In the genomic region with DNA sequence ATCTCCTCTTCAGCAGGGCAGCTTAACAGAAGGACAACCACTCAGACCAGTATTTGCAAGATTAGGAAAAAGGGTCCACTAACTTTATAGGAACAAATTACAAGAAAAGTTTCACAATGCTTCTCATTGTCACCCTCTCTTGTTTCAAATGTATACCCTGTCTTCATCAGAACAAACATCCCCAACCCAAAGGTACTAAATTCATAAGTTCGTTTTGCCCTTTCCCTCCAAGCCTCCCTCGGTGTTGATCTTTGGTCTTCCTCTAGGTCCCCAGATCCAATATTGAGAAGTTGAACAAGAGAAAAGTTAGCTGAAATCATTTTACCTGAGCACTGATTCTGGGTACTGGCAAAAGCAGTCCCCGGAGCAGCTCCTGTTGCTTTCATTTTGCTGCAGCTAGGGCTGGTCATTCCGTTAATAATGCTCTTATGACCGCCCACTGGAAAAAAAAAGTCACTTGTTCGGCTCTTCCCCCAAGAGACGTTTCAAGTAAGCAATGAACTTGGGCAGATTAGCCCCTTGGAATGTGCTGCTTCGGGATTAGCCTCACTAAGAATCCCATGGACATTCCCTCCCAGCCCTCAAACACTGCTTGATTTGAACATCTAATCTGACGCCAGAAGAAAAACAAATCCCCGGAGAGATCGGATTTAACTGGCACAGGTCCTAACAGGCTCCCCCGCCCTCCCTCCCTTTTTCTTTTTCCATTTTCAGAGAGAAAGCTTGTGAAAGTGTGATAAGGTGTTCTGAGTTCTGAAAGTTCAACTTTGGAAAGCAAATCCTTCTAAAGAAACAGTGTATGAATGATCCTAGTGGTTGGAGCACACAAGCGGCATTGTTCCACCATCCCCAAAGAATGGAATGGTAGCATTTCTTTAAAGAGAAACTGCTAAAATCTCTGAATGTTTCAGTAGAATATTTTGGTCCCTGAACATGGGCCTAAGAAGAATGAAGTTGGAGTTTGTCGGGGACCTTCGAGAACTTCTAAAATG, we compare ENCODE assay signal across 11 cellular contexts.
DNase-seq lines count a peak whose midpoint lies in the region; ATAC-seq, FAIRE-seq and TF ChIP-seq lines count a peak whose summit lies in the region.
"Had no signal": no experiment of that assay in that cellular context is flagged by ENCODE, and none has a peak within 500 bp of the region (broad histone marks: within the 10 kb centered on the region; RNA-seq: fewer than 3 reads in every experiment).

No MANE protein-coding gene starts in this region.

- no TSS peak for BruUV-seq in PC-3 (replicated peaks; lab: Mats Ljungman, UMichigan)

- H3K27me3 ChIP-seq in layer of hippocampus (ENCODE audit: control insufficient read depth, insufficient read depth, low read length): no peaks in the 10 kb centered on the region
- H3K27me3 ChIP-seq in small intestine (ENCODE audit: control insufficient read depth in 2 of 2, insufficient read depth in 2 of 2, low read length in 2 of 2): no peaks in the 10 kb centered on the region
- peaks cover 21% of the 10 kb centered on the region; the same call in 1 of the 2 replicates for H3K27me3 ChIP-seq in PC-3 (ENCODE audit: low read length)
- no peaks in the 10 kb centered on the region for H3K27me3 ChIP-seq in effector memory CD4-positive, alpha-beta T cell (replicated peaks; ENCODE audit: control insufficient read depth, insufficient read depth, low read length, poor library complexity, severe bottlenecking)

- no peak overlapping the region for H2AFZ ChIP-seq in PC-3 (ENCODE audit: low read length)

- H4K20me1 ChIP-seq in PC-3 (ENCODE audit: low read length): no peaks in the 10 kb centered on the region

- no peaks in the 10 kb centered on the region for H3K36me3 Mint-ChIP-seq in chondrocyte (ENCODE audit: low read depth)

- H3K4me3 Mint-ChIP-seq in chondrocyte (ENCODE audit: unreplicated experiment): peak overlapping the region; percentile 26
- H3K4me3 Mint-ChIP-seq: T-helper 1 cell treated with Interleukin-12 subunit alpha and Interleukin-12 subunit beta and Interleukin-4 antibody, amounts not matched to agents 30 μg/mL and 1 μg/mL, for 36 hours had no signal

- FAIRE-seq in small intestine (lab: Jason Lieb, UNC): no peak

- CTCF ChIA-PET in HEK293T (lab: Yijun Ruan, JAX) (no interaction called here), PC-3 (lab: Charles Lee) (no interaction called here)

- ATAC-seq in PC-3 (no peak), HG03045 (IDR thresholded peaks at IDR 0.05; ENCODE audit: unreplicated experiment) (no peak)

- no peaks in the 10 kb centered on the region for H3K4me1 Mint-ChIP-seq in chondrocyte (ENCODE audit: low read depth)

- POLR2A ChIA-PET in HEK293T (lab: Yijun Ruan, JAX) (no interaction called here), PC-3 (lab: Charles Lee; ENCODE audit: unreplicated experiment) (no interaction called here)

- H3K27ac ChIP-seq in layer of hippocampus (ENCODE audit: low read depth, low read length) (peak overlapping the region; percentile 38), small intestine (ENCODE audit: low read depth in 1 of 2, low read length in 1 of 2) (no peak overlapping the region), PC-3 (ENCODE audit: low read length) (no peak overlapping the region)
- H3K27ac ChIP-seq in effector memory CD4-positive, alpha-beta T cell (ENCODE audit: insufficient read depth, low read length, poor library complexity, severe bottlenecking): no peak overlapping the region

- peak overlapping the region in 1 of 2 donors; percentile 49 for H3K4me3 ChIP-seq in small intestine (ENCODE audit: low read depth in 1 of 2, low read length in 2 of 2)
- no peak overlapping the region for H3K4me3 ChIP-seq in PC-3 (ENCODE audit: low read length)
- H3K4me3 ChIP-seq in effector memory CD4-positive, alpha-beta T cell (ENCODE audit: insufficient read depth, low read depth, low read length, poor library complexity, severe bottlenecking): no peak overlapping the region

- no peaks in the 10 kb centered on the region for H3K79me2 ChIP-seq in PC-3 (ENCODE audit: low read length)

- DNase-seq in HEK293T (ENCODE audit: extremely low spot score) (peak; percentile 28), chondrocyte (ENCODE audit: low spot score) (no peak), small intestine (peak; percentile 58), PC-3 (no peak), epidermal melanocyte (ENCODE audit: insufficient read length, low spot score) (no peak)
- DNase-seq in effector memory CD4-positive, alpha-beta T cell: no peak
- DNase-seq: EL, NCI-H1417 had no signal

- no peak overlapping the region for H3K27ac Mint-ChIP-seq in chondrocyte (ENCODE audit: unreplicated experiment)
- H3K27ac Mint-ChIP-seq: T-helper 1 cell treated with Interleukin-12 subunit alpha and Interleukin-12 subunit beta and Interleukin-4 antibody, amounts not matched to agents 30 μg/mL and 1 μg/mL, for 36 hours had no signal

- no peaks in the 10 kb centered on the region for H3K9me2 ChIP-seq in PC-3 (replicated peaks; ENCODE audit: low read length)

- 22 to 53% (median 39%) methylated on average over 15 of the region's 15 CpGs for WGBS in small intestine, 3 donors

- no peak overlapping the region for H3K4me2 ChIP-seq in PC-3 (ENCODE audit: low read length)

- H3K9ac ChIP-seq in PC-3 (ENCODE audit: low read length): no peak overlapping the region

- TF ChIP-seq CTCF in chondrocyte (IDR thresholded peaks at IDR 0.05) (no peak), PC-3 (conservative IDR thresholded peaks at IDR 0.05; ENCODE audit: low read depth, low read length) (no peak)

- H3K9me3 Mint-ChIP-seq in chondrocyte (ENCODE audit: low read depth): peaks cover 3% of the 10 kb centered on the region
- H3K9me3 Mint-ChIP-seq: T-helper 1 cell treated with Interleukin-12 subunit alpha and Interleukin-12 subunit beta and Interleukin-4 antibody, amounts not matched to agents 30 μg/mL and 1 μg/mL, for 36 hours had no signal

- H3K36me3 ChIP-seq in small intestine (ENCODE audit: control insufficient read depth in 2 of 2, insufficient read depth in 2 of 2, low read length in 2 of 2) (no peaks in the 10 kb centered on the region), PC-3 (ENCODE audit: low read depth, low read length) (no peaks in the 10 kb centered on the region)
- H3K36me3 ChIP-seq in effector memory CD4-positive, alpha-beta T cell (ENCODE audit: control insufficient read depth, insufficient read depth, low read length): no peaks in the 10 kb centered on the region

- intact Hi-C loops in PC-3 (cut with micrococcal nuclease): no loop called here

- H3K4me1 ChIP-seq in small intestine (ENCODE audit: control insufficient read depth in 2 of 2, insufficient read depth in 1 of 2, low read depth in 1 of 2, low read length in 1 of 2) (peaks cover 0 to 1% of the 10 kb centered on the region in 2 donors), PC-3 (ENCODE audit: insufficient read depth, low read length) (no peaks in the 10 kb centered on the region)
- H3K4me1 ChIP-seq in effector memory CD4-positive, alpha-beta T cell (ENCODE audit: control insufficient read depth, insufficient read depth, low read length, poor library complexity, severe bottlenecking): no peaks in the 10 kb centered on the region

- H3F3A ChIP-seq in PC-3 (ENCODE audit: low read length, unreplicated experiment): no peaks in the 10 kb centered on the region

- peaks cover 29% of the 10 kb centered on the region for H3K27me3 Mint-ChIP-seq in chondrocyte (ENCODE audit: low read depth)

- H3K9me3 ChIP-seq in small intestine (ENCODE audit: control insufficient read depth, low read depth): no peaks in the 10 kb centered on the region
- H3K9me3 ChIP-seq in PC-3 (ENCODE audit: low read length): no peaks in the 10 kb centered on the region
- no peaks in the 10 kb centered on the region for H3K9me3 ChIP-seq in effector memory CD4-positive, alpha-beta T cell (ENCODE audit: control insufficient read depth, low read length)

TF ChIP-seq in HEK293T, 16 proteins besides CTCF, POLR2A, EP300 and RAD21:
- TF ChIP-seq, protein P1, sequence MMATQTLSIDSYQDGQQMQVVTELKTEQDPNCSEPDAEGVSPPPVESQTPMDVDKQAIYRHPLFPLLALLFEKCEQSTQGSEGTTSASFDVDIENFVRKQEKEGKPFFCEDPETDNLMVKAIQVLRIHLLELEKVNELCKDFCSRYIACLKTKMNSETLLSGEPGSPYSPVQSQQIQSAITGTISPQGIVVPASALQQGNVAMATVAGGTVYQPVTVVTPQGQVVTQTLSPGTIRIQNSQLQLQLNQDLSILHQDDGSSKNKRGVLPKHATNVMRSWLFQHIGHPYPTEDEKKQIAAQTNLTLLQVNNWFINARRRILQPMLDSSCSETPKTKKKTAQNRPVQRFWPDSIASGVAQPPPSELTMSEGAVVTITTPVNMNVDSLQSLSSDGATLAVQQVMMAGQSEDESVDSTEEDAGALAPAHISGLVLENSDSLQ (IDR thresholded peaks at IDR 0.05): no peak
- TF ChIP-seq ZNF384 (IDR thresholded peaks at IDR 0.05) (no peak), TARDBP (IDR thresholded peaks at IDR 0.05) (no peak), ARNT (IDR thresholded peaks at IDR 0.05) (no peak), HDGF (IDR thresholded peaks at IDR 0.05; ENCODE audit: borderline replicate concordance) (no peak), SP1 (IDR thresholded peaks at IDR 0.05) (no peak)

Comparison
In these comparisons a context has a peak if more than half of its experiments do, and no peak if none do; other contexts are left out.
1. DNase-seq: peak in HEK293T (single experiment) and small intestine (single experiment); none in chondrocyte (single experiment), PC-3 (single experiment), epidermal melanocyte (single experiment) and effector memory CD4-positive, alpha-beta T cell (0 of 3).